9 cellular contexts compared by ENCODE assay signal in the genomic region with DNA sequence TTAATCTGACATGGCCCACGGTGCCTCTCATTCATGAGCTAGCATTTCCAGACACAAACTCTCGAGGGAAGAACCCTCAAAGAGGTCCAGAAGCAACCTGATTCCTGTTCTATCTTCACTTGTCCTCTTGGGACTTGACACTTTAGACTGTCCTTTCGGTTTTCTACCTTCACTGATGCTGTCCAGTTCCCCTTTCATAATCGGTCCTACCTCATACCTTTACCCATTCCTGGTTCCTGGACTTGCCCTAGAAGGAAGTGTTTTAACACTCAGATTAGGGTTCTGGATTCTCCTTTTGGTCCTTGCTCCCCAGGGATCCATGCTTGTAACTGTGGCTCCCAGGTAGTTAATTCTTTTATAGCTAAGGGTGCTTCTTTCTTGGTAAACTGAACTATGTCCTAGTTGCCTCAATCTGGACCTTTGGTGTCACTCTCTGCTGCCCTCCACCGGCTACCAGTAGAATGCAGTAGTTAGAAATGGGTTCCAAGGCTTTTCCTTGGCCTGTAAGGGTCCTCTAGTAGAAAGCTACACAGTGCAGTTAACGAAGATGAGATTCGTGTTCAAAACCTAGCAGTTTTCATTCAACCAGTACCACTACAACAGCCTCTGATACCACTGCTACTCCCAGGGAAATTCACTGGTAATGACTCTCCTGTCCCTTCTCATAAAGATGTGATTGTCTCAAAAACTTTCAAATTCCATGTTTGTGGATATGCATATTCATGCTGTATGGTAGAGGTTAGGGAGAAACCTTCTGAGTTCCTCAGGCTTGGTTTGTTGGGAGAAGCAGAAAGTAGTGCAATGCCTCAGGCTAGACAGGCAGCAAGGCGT.
DNase-seq lines count a peak whose midpoint lies in the region; ATAC-seq and TF ChIP-seq lines count a peak whose summit lies in the region.
"Had no signal": no experiment of that assay in that cellular context is flagged by ENCODE, and none has a peak within 500 bp of the region (broad histone marks: within the 10 kb centered on the region; RNA-seq: fewer than 3 reads in every experiment).

No MANE protein-coding gene starts in this region.

- no peak overlapping the region for H3K9ac ChIP-seq in OCI-LY3 (ENCODE audit: low read length)

- TF ChIP-seq POLR2A in stomach (IDR thresholded peaks at IDR 0.05) = no peak

- H3K36me3 ChIP-seq in OCI-LY3 (replicated peaks; ENCODE audit: low read depth, low read length) (no peaks in the 10 kb centered on the region), stomach (no peaks in the 10 kb centered on the region)

- H3K4me3 ChIP-seq in HFF-Myc (replicated peaks; ENCODE audit: low read depth, low read length) (no peak overlapping the region), OCI-LY3 (ENCODE audit: low read length) (no peak overlapping the region), stomach (no peak overlapping the region)

- intact Hi-C loops in stomach (cut with DNase I; ENCODE audit: low total_unique reads) = no loop called here

- H3K4me2 ChIP-seq in OCI-LY3 (ENCODE audit: low read length) = no peak overlapping the region

- WGBS in stomach, 5 donors = 78 to 85% (median 81%) methylated on average over 8 of the region's 8 CpGs

- no peaks in the 10 kb centered on the region for H4K20me1 ChIP-seq in OCI-LY3 (ENCODE audit: insufficient read depth, low read length)

- no peak for TF ChIP-seq EP300 in stomach (IDR thresholded peaks at IDR 0.05)

- H3K27ac ChIP-seq in OCI-LY3 (ENCODE audit: low read length) (no peak overlapping the region), stomach (no peak overlapping the region)

- no peaks in the 10 kb centered on the region for H3K36me3 Mint-ChIP-seq in natural killer cell treated with Interleukin-12 subunit alpha and Interleukin-12 subunit beta and Interleukin-15 and Interleukin-18, amount 100 ng/mL, for 72 hours

- no peak overlapping the region for H2AFZ ChIP-seq in OCI-LY3 (ENCODE audit: low read depth, low read length)

- DNase-seq in SIG-M5 treated with dmso at 0.1 percent for 504 hours (lab: John Stamatoyannopoulos, UW; ENCODE audit: unreplicated experiment) (peak; percentile 19), SIG-M5 (lab: John Stamatoyannopoulos, UW) (no peak), HFF-Myc (ENCODE audit: extremely low read depth, low read depth) (no peak), germinal center (ENCODE audit: low spot score) (peak; percentile 13), stomach (peak; percentile 31)
- no peak for DNase-seq in natural killer cell treated with Interleukin-12 subunit alpha and Interleukin-12 subunit beta and Interleukin-15 and Interleukin-18, amount 100 ng/mL, for 72 hours (ENCODE audit: low spot score)

- no peaks in the 10 kb centered on the region for H3K27me3 ChIP-seq in OCI-LY3 (ENCODE audit: low read depth, low read length)
- no peaks in the 10 kb centered on the region for H3K27me3 ChIP-seq in stomach

- H3K4me3 Mint-ChIP-seq in natural killer cell treated with Interleukin-12 subunit alpha and Interleukin-12 subunit beta and Interleukin-15 and Interleukin-18, amount 100 ng/mL, for 72 hours = no peak overlapping the region
- H3K4me3 Mint-ChIP-seq: activated naive CD4-positive, alpha-beta T cell treated with anti-CD3 and anti-CD28 coated beads, Interleukin-2, amount 50 U/mL, for 24 hours had no signal

- H3K79me2 ChIP-seq in OCI-LY3 (ENCODE audit: low read length) = no peaks in the 10 kb centered on the region

- no peaks in the 10 kb centered on the region for H3K27me3 Mint-ChIP-seq in natural killer cell treated with Interleukin-12 subunit alpha and Interleukin-12 subunit beta and Interleukin-15 and Interleukin-18, amount 100 ng/mL, for 72 hours
- H3K27me3 Mint-ChIP-seq: activated naive CD4-positive, alpha-beta T cell treated with anti-CD3 and anti-CD28 coated beads, Interleukin-2, amount 50 U/mL, for 24 hours had no signal

- peak; percentile 78 for TF ChIP-seq CTCF in HFF-Myc (IDR thresholded peaks at IDR 0.05; ENCODE audit: low read depth, low read length, missing control alignments)
- TF ChIP-seq CTCF in OCI-LY3 (IDR thresholded peaks at IDR 0.05; ENCODE audit: low read depth, low read length) = peak; percentile 73
- TF ChIP-seq CTCF in stomach (IDR thresholded peaks at IDR 0.05) = peak in 4 of 7 experiments; percentile 23 to 45 (median 32)

- no peaks in the 10 kb centered on the region for H3K4me1 Mint-ChIP-seq in natural killer cell treated with Interleukin-12 subunit alpha and Interleukin-12 subunit beta and Interleukin-15 and Interleukin-18, amount 100 ng/mL, for 72 hours (ENCODE audit: low read depth in 2 of 2)
- H3K4me1 Mint-ChIP-seq: activated naive CD4-positive, alpha-beta T cell treated with anti-CD3 and anti-CD28 coated beads, Interleukin-2, amount 50 U/mL, for 24 hours had no signal

- H3K9me3 ChIP-seq in OCI-LY3 (ENCODE audit: insufficient read depth, low read length) = no peaks in the 10 kb centered on the region
- H3K9me3 ChIP-seq in stomach = no peaks in the 10 kb centered on the region

- H3K27ac Mint-ChIP-seq in natural killer cell treated with Interleukin-12 subunit alpha and Interleukin-12 subunit beta and Interleukin-15 and Interleukin-18, amount 100 ng/mL, for 72 hours = no peak overlapping the region
- H3K27ac Mint-ChIP-seq: activated naive CD4-positive, alpha-beta T cell treated with anti-CD3 and anti-CD28 coated beads, Interleukin-2, amount 50 U/mL, for 24 hours had no signal

- peaks cover 8% of the 10 kb centered on the region for H3K9me3 Mint-ChIP-seq in natural killer cell treated with Interleukin-12 subunit alpha and Interleukin-12 subunit beta and Interleukin-15 and Interleukin-18, amount 100 ng/mL, for 72 hours
- H3K9me3 Mint-ChIP-seq: activated naive CD4-positive, alpha-beta T cell treated with anti-CD3 and anti-CD28 coated beads, Interleukin-2, amount 50 U/mL, for 24 hours had no signal

- ATAC-seq in natural killer cell treated with Interleukin-12 subunit alpha and Interleukin-12 subunit beta and Interleukin-15 and Interleukin-18, amount 100 ng/mL, for 72 hours = no peak
- no peak for ATAC-seq in GM21381 (IDR thresholded peaks at IDR 0.05; ENCODE audit: unreplicated experiment)

- H3K4me1 ChIP-seq in OCI-LY3 (ENCODE audit: low read length) = no peaks in the 10 kb centered on the region
- no peaks in the 10 kb centered on the region for H3K4me1 ChIP-seq in stomach

Comparison
In these comparisons a context has a peak if more than half of its experiments do, and no peak if none do; other contexts are left out.
1. DNase-seq: peak in SIG-M5 treated with dmso at 0.1 percent for 504 hours (single experiment), germinal center (single experiment) and stomach (single experiment); none in SIG-M5 (single experiment), HFF-Myc (single experiment) and natural killer cell treated with Interleukin-12 subunit alpha and Interleukin-12 subunit beta and Interleukin-15 and Interleukin-18, amount 100 ng/mL, for 72 hours (single experiment).
2. Peak in every context shown above with its lines, with median percentiles within 50 percentile points of each other: CTCF ChIP-seq.